Comparison of ENCODE assay signal across 35 cellular contexts in the genomic region with DNA sequence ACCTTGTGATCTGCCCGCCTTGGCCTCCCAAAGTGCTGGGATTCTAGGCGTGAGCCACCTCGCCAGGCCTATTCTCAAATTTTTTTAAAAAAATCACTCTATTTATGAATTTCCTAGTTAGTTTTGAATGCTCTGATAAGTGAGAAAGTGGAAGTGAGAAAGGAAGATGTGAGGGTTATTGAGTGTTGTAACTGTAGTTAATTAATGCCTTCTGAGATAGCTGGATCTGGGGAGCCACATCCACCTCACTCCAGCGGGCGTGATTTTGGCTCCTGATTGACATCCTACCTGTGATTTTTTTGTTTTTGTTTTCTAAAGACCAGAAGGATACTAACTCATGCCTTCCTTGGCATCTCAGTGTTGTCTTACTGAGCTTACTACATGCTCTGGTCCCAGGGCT.
"Had no signal": no experiment of that assay in that cellular context is flagged by ENCODE, and none has a peak within 500 bp of the region (broad histone marks: within the 10 kb centered on the region; RNA-seq: fewer than 3 reads in every experiment).

No MANE protein-coding gene starts in this region.

- H3K36me3 ChIP-seq: adrenal gland, gastrocnemius medialis, left ventricle myocardium inferior, suprapubic skin, tibial artery, upper lobe of right lung, WERI-Rb-1 had no signal

- H3K4me3 Mint-ChIP-seq: activated naive CD4-positive, alpha-beta T cell treated with anti-CD3 and anti-CD28 coated beads for 36 hours; activated naive CD8-positive, alpha-beta T cell treated with anti-CD3 and anti-CD28 coated beads for 36 hours; activated T-helper 1 cell treated with anti-CD3 and anti-CD28 coated beads, Interleukin-12 subunit alpha, Interleukin-12 subunit beta, Interleukin-2, Interleukin-4 antibody, amounts not matched to agents 30 ng/mL and 10 ng/mL and 1 ng/mL, durations not matched to agents 14 hours and 24 hours and 36 hours; brain; natural killer cell; neural progenitor cell; stimulated activated memory B cell treated with anti-CD40 and anti-IgM and Interleukin-4, amounts not matched to agents 10 μg/mL and 1 μg/mL and 100 μg/mL, for 72 hours had no signal

- H3K4me3 ChIP-seq: adrenal gland, coronary artery, dorsolateral prefrontal cortex, gastrocnemius medialis, hepatocyte, left ventricle myocardium inferior, lung, neural progenitor cell, psoas muscle, sigmoid colon, suprapubic skin, tibial artery, upper lobe of right lung had no signal

- H3K4me1 Mint-ChIP-seq: brain; stimulated activated memory B cell treated with anti-CD40 and anti-IgM and Interleukin-4, amounts not matched to agents 10 μg/mL and 1 μg/mL and 100 μg/mL, for 72 hours had no signal

- H3K27ac ChIP-seq: adrenal gland, coronary artery, dorsolateral prefrontal cortex, gastrocnemius medialis, hepatocyte, left ventricle myocardium inferior, neural progenitor cell, parathyroid adenoma, psoas muscle, sigmoid colon, suprapubic skin, tibial artery, upper lobe of right lung, WERI-Rb-1 had no signal

- H3K36me3 Mint-ChIP-seq: natural killer cell had no signal

- H3K4me1 ChIP-seq: neural progenitor cell, parathyroid adenoma, upper lobe of right lung had no signal

- H3K9me3 ChIP-seq: adrenal gland, gastrocnemius medialis, left ventricle myocardium inferior, psoas muscle, sigmoid colon, suprapubic skin, tibial artery, upper lobe of right lung had no signal

- DNase-seq: activated CD4-positive, alpha-beta T cell treated with anti-CD3 and anti-CD28 coated beads for 48 hours; activated CD4-positive, alpha-beta T cell treated with anti-CD3 and anti-CD28 coated beads, Interleukin-2, amount 50 U/mL, for 48 hours; activated CD8-positive, alpha-beta memory T cell treated with anti-CD3 and anti-CD28 coated beads, Interleukin-2, amount 50 U/mL, for 4 hours; activated effector memory CD4-positive, alpha-beta T cell treated with anti-CD3 and anti-CD28 coated beads, Interleukin-2, amount 50 U/mL, for 16 hours; activated naive CD4-positive, alpha-beta T cell treated with anti-CD3 and anti-CD28 coated beads for 36 hours; activated naive CD8-positive, alpha-beta T cell treated with anti-CD3 and anti-CD28 coated beads for 36 hours; activated T-cell treated with anti-CD3 and anti-CD28 coated beads, Interleukin-2, amount 50 U/mL, for 1 hour; adrenal gland; aorta; dorsolateral prefrontal cortex; effector memory CD4-positive, alpha-beta T cell; gastrocnemius medialis; islet precursor cell; left ventricle myocardium inferior; mesendoderm; natural killer cell; occipital lobe; psoas muscle; sigmoid colon; small intestine; stimulated activated CD4-positive, alpha-beta T cell treated with anti-CD3 and anti-CD28 coated beads, Interleukin-4, amount 100 ng/mL, for 4 hours; stimulated activated CD8-positive, alpha-beta memory T cell treated with anti-CD3 and anti-CD28 coated beads, Interleukin-4, amount 100 ng/mL, for 48 hours; tibial artery; upper lobe of right lung; WERI-Rb-1 had no signal

- H3K9me3 Mint-ChIP-seq: activated T-helper 1 cell treated with anti-CD3 and anti-CD28 coated beads, Interleukin-12 subunit alpha, Interleukin-12 subunit beta, Interleukin-2, Interleukin-4 antibody, amounts not matched to agents 30 ng/mL and 10 ng/mL and 1 ng/mL, durations not matched to agents 14 hours and 24 hours and 36 hours; natural killer cell had no signal

- H3K27me3 Mint-ChIP-seq: activated naive CD8-positive, alpha-beta T cell treated with anti-CD3 and anti-CD28 coated beads for 36 hours; stimulated activated memory B cell treated with anti-CD40 and anti-IgM and Interleukin-4, amounts not matched to agents 10 μg/mL and 1 μg/mL and 100 μg/mL, for 72 hours had no signal

- H3K27ac Mint-ChIP-seq: activated naive CD4-positive, alpha-beta T cell treated with anti-CD3 and anti-CD28 coated beads for 36 hours; activated naive CD8-positive, alpha-beta T cell treated with anti-CD3 and anti-CD28 coated beads for 36 hours; activated T-helper 1 cell treated with anti-CD3 and anti-CD28 coated beads, Interleukin-12 subunit alpha, Interleukin-12 subunit beta, Interleukin-2, Interleukin-4 antibody, amounts not matched to agents 30 ng/mL and 10 ng/mL and 1 ng/mL, durations not matched to agents 14 hours and 24 hours and 36 hours; brain; natural killer cell; neural progenitor cell; stimulated activated memory B cell treated with anti-CD40 and anti-IgM and Interleukin-4, amounts not matched to agents 10 μg/mL and 1 μg/mL and 100 μg/mL, for 72 hours had no signal

- ATAC-seq: activated CD4-positive, CD25-positive, alpha-beta regulatory T cell treated with anti-CD3 and anti-CD28 coated beads, Interleukin-2, amount 50 U/mL, for 24 hours; gastrocnemius medialis; natural killer cell; psoas muscle; stimulated activated memory B cell treated with anti-CD40 and anti-IgM and Interleukin-4, amounts not matched to agents 10 μg/mL and 1 μg/mL and 100 μg/mL, for 72 hours; upper lobe of right lung had no signal

- H3K27me3 ChIP-seq: adrenal gland, dorsolateral prefrontal cortex, gastrocnemius medialis, hepatocyte, neural progenitor cell, sigmoid colon, suprapubic skin, tibial artery, upper lobe of right lung had no signal

- FAIRE-seq: small intestine had no signal
